In genomic region chr19:3519126-3519525, GRCh38 we compare ENCODE assay signal across 32 cellular contexts. TPM values are rescaled to one million over a fixed set of nuclear protein-coding genes. Genes with fewer than 3 reads are reported as not detected.
"Had no signal": no experiment of that assay in that cellular context is flagged by ENCODE, and none has a peak within 500 bp of the region (broad histone marks: within the 10 kb centered on the region; RNA-seq: fewer than 3 reads in every experiment).

No MANE protein-coding gene starts in this region.

- H3K4me1 Mint-ChIP-seq: neural crest cell had no signal

- DNase-seq: activated CD4-positive, alpha-beta T cell treated with anti-CD3 and anti-CD28 coated beads for 4 hours; activated CD4-positive, alpha-beta T cell treated with anti-CD3 and anti-CD28 coated beads, Interleukin-2, amount 50 U/mL, for 48 hours; activated CD4-positive, CD25-positive, alpha-beta regulatory T cell; activated CD8-positive, alpha-beta memory T cell treated with anti-CD3 and anti-CD28 coated beads, Interleukin-2, amount 50 U/mL, for 48 hours; activated effector memory CD4-positive, alpha-beta T cell treated with Interleukin-2 at 50 U/mL for 16 hours; activated naive CD4-positive, alpha-beta T cell treated with anti-CD3 and anti-CD28 coated beads for 36 hours; activated naive CD8-positive, alpha-beta T cell treated with anti-CD3 and anti-CD28 coated beads, Interleukin-2, amount 10 ng/mL, durations not matched to agents 7 days and 5 days; activated T-cell treated with anti-CD3 and anti-CD28 coated beads, Interleukin-2, amount 50 U/mL, for 72 hours; amniotic stem cell; colonic mucosa; dorsolateral prefrontal cortex; effector memory CD8-positive, alpha-beta T cell; esophagus squamous epithelium; head of caudate nucleus; hypothalamus; kidney; lower lobe of right lung; naive thymus-derived CD4-positive, alpha-beta T cell; ovary; stimulated activated CD4-positive, alpha-beta T cell treated with anti-CD3 and anti-CD28 coated beads, Interleukin-4, amount 100 ng/mL, for 24 hours; stimulated activated naive CD8-positive, alpha-beta T cell treated with anti-CD3 and anti-CD28 coated beads, Interleukin-15, Interleukin-2, amounts not matched to agents 100 U/mL and 50 U/mL, for 24 hours; T-helper 1 cell; T1000; upper lobe of right lung had no signal

- ATAC-seq: activated T-cell treated with anti-CD3 and anti-CD28 coated beads, Interleukin-2, amount 50 U/mL, for 72 hours; effector memory CD8-positive, alpha-beta T cell; gastroesophageal sphincter; left lobe of liver; lower lobe of right lung; naive thymus-derived CD4-positive, alpha-beta T cell; stimulated activated naive CD8-positive, alpha-beta T cell treated with anti-CD3 and anti-CD28 coated beads, Interleukin-15, Interleukin-2, amounts not matched to agents 100 U/mL and 50 U/mL, for 24 hours; upper lobe of right lung had no signal

- H3K36me3 ChIP-seq: breast epithelium, ovary, prostate gland had no signal

- H3K4me1 ChIP-seq: upper lobe of right lung had no signal

- H3K27ac ChIP-seq: breast epithelium, colonic mucosa, dorsolateral prefrontal cortex, gastroesophageal sphincter, lower lobe of right lung, ovary, prostate gland, upper lobe of right lung had no signal

- H3K9me3 ChIP-seq: breast epithelium, colonic mucosa, esophagus squamous epithelium, gastroesophageal sphincter, lower lobe of right lung, ovary, prostate gland, upper lobe of right lung had no signal

- H3K4me3 ChIP-seq: breast epithelium, colonic mucosa, dorsolateral prefrontal cortex, esophagus squamous epithelium, gastroesophageal sphincter, lower lobe of right lung, ovary, prostate gland, upper lobe of right lung had no signal

- H3K9me3 Mint-ChIP-seq: activated naive CD4-positive, alpha-beta T cell treated with anti-CD3 and anti-CD28 coated beads for 36 hours; activated naive CD8-positive, alpha-beta T cell treated with anti-CD3 and anti-CD28 coated beads, Interleukin-2, amount 10 ng/mL, durations not matched to agents 7 days and 5 days; activated T-cell treated with anti-CD3 and anti-CD28 coated beads, Interleukin-2, amount 50 U/mL, for 72 hours; effector memory CD8-positive, alpha-beta T cell; naive thymus-derived CD4-positive, alpha-beta T cell; neural crest cell had no signal

- H3K27ac Mint-ChIP-seq: activated naive CD4-positive, alpha-beta T cell treated with anti-CD3 and anti-CD28 coated beads for 36 hours; activated naive CD8-positive, alpha-beta T cell treated with anti-CD3 and anti-CD28 coated beads, Interleukin-2, amount 10 ng/mL, durations not matched to agents 7 days and 5 days; activated T-cell treated with anti-CD3 and anti-CD28 coated beads, Interleukin-2, amount 50 U/mL, for 72 hours had no signal

- H3K27me3 Mint-ChIP-seq: activated naive CD8-positive, alpha-beta T cell treated with anti-CD3 and anti-CD28 coated beads, Interleukin-2, amount 10 ng/mL, durations not matched to agents 7 days and 5 days; effector memory CD8-positive, alpha-beta T cell; naive thymus-derived CD4-positive, alpha-beta T cell had no signal

- H3K4me3 Mint-ChIP-seq: activated naive CD4-positive, alpha-beta T cell treated with anti-CD3 and anti-CD28 coated beads for 36 hours; activated naive CD8-positive, alpha-beta T cell treated with anti-CD3 and anti-CD28 coated beads, Interleukin-2, amount 10 ng/mL, durations not matched to agents 7 days and 5 days; activated T-cell treated with anti-CD3 and anti-CD28 coated beads, Interleukin-2, amount 50 U/mL, for 72 hours; effector memory CD8-positive, alpha-beta T cell; naive thymus-derived CD4-positive, alpha-beta T cell; neural crest cell had no signal

- FAIRE-seq: kidney had no signal

- H3K27me3 ChIP-seq: breast epithelium, colonic mucosa, dorsolateral prefrontal cortex, esophagus squamous epithelium, gastroesophageal sphincter, ovary, upper lobe of right lung had no signal

RNA-seq across cellular contexts. Expression of gene TEKTIP1, which starts 19.8 kb away (rescaled TPM):
- total RNA-seq: gastroesophageal sphincter had no signal
- polyA plus RNA-seq: naive thymus-derived CD4-positive, alpha-beta T cell had no signal

RNA-seq across cellular contexts. Expression of gene SMIM44, which starts 35.9 kb away (rescaled TPM):
- total RNA-seq: activated CD8-positive, alpha-beta memory T cell treated with anti-CD3 and anti-CD28 coated beads for 36 hours; activated naive CD4-positive, alpha-beta T cell treated with anti-CD3 and anti-CD28 coated beads for 36 hours; activated naive CD8-positive, alpha-beta T cell treated with anti-CD3 and anti-CD28 coated beads, Interleukin-2, amount 10 ng/mL, durations not matched to agents 7 days and 5 days; activated T-cell treated with anti-CD3 and anti-CD28 coated beads, Interleukin-2, amount 50 U/mL, for 72 hours; breast epithelium; esophagus squamous epithelium; gastroesophageal sphincter; kidney; left lobe of liver; lower lobe of right lung; naive thymus-derived CD4-positive, alpha-beta T cell; neural crest cell; subcutaneous adipose tissue; upper lobe of right lung had no signal
- polyA plus RNA-seq: naive thymus-derived CD4-positive, alpha-beta T cell; ovary; thymus had no signal
